9 cellular contexts compared by ENCODE assay signal in genomic region chr3:122183521-122183892, GRCh38. TPM values are rescaled to one million over a fixed set of nuclear protein-coding genes. Genes with fewer than 3 reads are reported as not detected.
A peak's percentile ranks its signal among the peaks of the same experiment; 100 is the strongest.
DNase-seq lines count a peak whose midpoint lies in the region; ATAC-seq and TF ChIP-seq lines count a peak whose summit lies in the region.
"Had no signal": no experiment of that assay in that cellular context is flagged by ENCODE, and none has a peak within 500 bp of the region (broad histone marks: within the 10 kb centered on the region; RNA-seq: fewer than 3 reads in every experiment).

Gene CASR, plus strand, starts transcription at chr3:122183668. Its CDS starts 70,522 bp downstream, at chr3:122254190.

- no peak within 1 kb of the TSS for H3K27ac ChIP-seq in CD8-positive, alpha-beta T cell (ENCODE audit: low read depth, low read length)
- H3K27ac ChIP-seq in dorsolateral prefrontal cortex, result no peak within 1 kb of the TSS

- ATAC-seq in CD8-positive, alpha-beta T cell, result no peak
- ATAC-seq in mucosa of descending colon, result peak; percentile 46
- no peak for ATAC-seq in GM21390 (IDR thresholded peaks at IDR 0.05; ENCODE audit: unreplicated experiment)

- CTCF ChIA-PET in CD8-positive, alpha-beta T cell (lab: Charles Lee), result no interaction called here

- no peak within 1 kb of the TSS for H3K27ac Mint-ChIP-seq in CD8-positive, alpha-beta T cell

- peak within 1 kb of the TSS; percentile 37 for H3K4me3 Mint-ChIP-seq in CD8-positive, alpha-beta T cell

- H3K9me3 ChIP-seq in CD8-positive, alpha-beta T cell (ENCODE audit: low read length), result no peaks in the 10 kb centered on the region
- H3K9me3 ChIP-seq in mucosa of descending colon, result no peaks in the 10 kb centered on the region

- no peaks in the 10 kb centered on the region for H3K4me1 ChIP-seq in CD8-positive, alpha-beta T cell (ENCODE audit: insufficient read depth, low read length)
- H3K4me1 ChIP-seq in mucosa of descending colon (ENCODE audit: low read depth), result peaks cover 18% of the 10 kb centered on the region

- peaks cover 5% of the 10 kb centered on the region for H3K27me3 ChIP-seq in CD8-positive, alpha-beta T cell (ENCODE audit: insufficient read depth, low read length)
- H3K27me3 ChIP-seq in H7 (ENCODE audit: control insufficient read depth, insufficient read depth, low read length) (peaks cover 34% of the 10 kb centered on the region), dorsolateral prefrontal cortex (peaks cover 0 to 89% (median 36%) of the 10 kb centered on the region in 45 donors)

- no peak within 1 kb of the TSS for H3K4me3 ChIP-seq in CD8-positive, alpha-beta T cell (ENCODE audit: low read depth, low read length)
- H3K4me3 ChIP-seq in H7 (ENCODE audit: insufficient read depth, low read depth, low read length) (peak within 1 kb of the TSS; percentile 59), dorsolateral prefrontal cortex (peak within 1 kb of the TSS in 33 of 59 donors; percentile 6 to 52 (median 30)), mucosa of descending colon (no peak within 1 kb of the TSS)

- H3K4me1 Mint-ChIP-seq in CD8-positive, alpha-beta T cell (ENCODE audit: low read depth), result peaks cover 5% of the 10 kb centered on the region

- no peaks in the 10 kb centered on the region for H3K36me3 ChIP-seq in CD8-positive, alpha-beta T cell (ENCODE audit: insufficient read depth, low read length)
- H3K36me3 ChIP-seq in H7 (replicated peaks; ENCODE audit: control insufficient read depth, insufficient read depth, low read length) (no peaks in the 10 kb centered on the region), mucosa of descending colon (ENCODE audit: low read depth) (no peaks in the 10 kb centered on the region)

- H3K27me3 Mint-ChIP-seq in CD8-positive, alpha-beta T cell (ENCODE audit: low read depth), result peaks cover 59% of the 10 kb centered on the region

- H3K36me3 Mint-ChIP-seq in CD8-positive, alpha-beta T cell, result no peaks in the 10 kb centered on the region

- intact Hi-C loops in CD8-positive, alpha-beta T cell (cut with DNase I, micrococcal nuclease), result no loop called here
- intact Hi-C loops in dorsolateral prefrontal cortex (cut with DNase I) (no loop called here), mucosa of descending colon (cut with DNase I, micrococcal nuclease) (no loop called here)

- peaks cover 2% of the 10 kb centered on the region for H3K9me3 Mint-ChIP-seq in CD8-positive, alpha-beta T cell

- DNase-seq in CD8-positive, alpha-beta T cell, result no peak
- DNase-seq in H7 (peak; percentile 47), dorsolateral prefrontal cortex (peak in 1 of 10 donors; percentile 41), mucosa of descending colon (peak; percentile 29 to 62 (median 55)), NAMALWA (ENCODE audit: low spot score) (no peak), NCI-H2171 treated with DMSO at 0.1 percent for 48 hours (lab: John Stamatoyannopoulos, UW) (no peak), Kasumi-1 (lab: John Stamatoyannopoulos, UW) (no peak)
- DNase-seq: NCI-H2081 treated with DMSO at 0.1 percent for 48 hours had no signal

- POLR2A ChIA-PET in CD8-positive, alpha-beta T cell (lab: Charles Lee), result no interaction called here

- TF ChIP-seq CTCF in CD8-positive, alpha-beta T cell (IDR thresholded peaks at IDR 0.05), result no peak
- TF ChIP-seq CTCF in dorsolateral prefrontal cortex (IDR thresholded peaks at IDR 0.05 in 54 of 56, conservative IDR thresholded peaks at IDR 0.05 in 2 of 56; ENCODE audit: low read depth in 1 of 56, partially characterized antibody in 56 of 56) (no peak), mucosa of descending colon (IDR thresholded peaks at IDR 0.05) (no peak)

RNA-seq across cellular contexts. Expression of gene CASR, which starts in this region (rescaled TPM):
- total RNA-seq in CD8-positive, alpha-beta T cell, result not detected
- total RNA-seq in H7 (2014; rRNA removed; shearing (Covaris generic)), result 0.10 and 0.15 TPM in 2 replicates
- under 1 TPM in 74 of 120 experiments, not detected in 46; 0.03 to 0.36 (median 0.07) TPM for total RNA-seq in dorsolateral prefrontal cortex
- 1 to 10 TPM in 1 of 3 donors, under 1 TPM in 2; 0.32 to 1.2 (median 0.36) TPM for total RNA-seq in mucosa of descending colon

Comparison
In these comparisons a context has a peak if more than half of its experiments do, and no peak if none do; other contexts are left out.
1. Peak in DNase-seq and H3K4me3 ChIP-seq in H7; RNA of the gene not detected or under 1 TPM.
2. DNase-seq: peak in mucosa of descending colon (3 of 3); none in CD8-positive, alpha-beta T cell (0 of 7), NAMALWA (single experiment), NCI-H2171 treated with DMSO at 0.1 percent for 48 hours (single experiment) and Kasumi-1 (0 of 2).
3. H3K4me3 ChIP-seq: peak in dorsolateral prefrontal cortex (33 of 59); none in CD8-positive, alpha-beta T cell (single experiment) and mucosa of descending colon (single experiment).